1 cellular context compared by ENCODE assay signal in the genomic region with DNA sequence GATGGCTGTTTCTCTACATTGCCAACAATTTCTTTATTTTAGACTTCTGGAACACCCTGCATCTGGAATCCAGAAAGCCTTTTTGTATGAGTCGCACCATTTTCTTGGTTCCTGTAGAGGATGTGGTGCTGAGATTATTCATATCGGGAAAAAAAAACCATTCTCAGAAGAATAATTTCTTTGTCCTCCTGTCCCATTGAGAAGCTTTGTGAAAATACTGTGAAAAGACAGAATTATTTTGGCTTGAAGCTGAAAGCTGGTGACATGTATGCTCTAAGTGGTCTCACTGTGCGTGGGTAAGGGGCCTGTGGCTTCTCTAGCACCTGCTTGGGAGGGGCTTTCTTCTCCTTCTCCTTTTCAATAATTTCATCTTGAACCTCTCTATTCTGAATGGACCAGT.
A peak's percentile ranks its signal among the peaks of the same experiment; 100 is the strongest.
TF ChIP-seq lines count a peak whose summit lies in the region.

No MANE protein-coding gene starts in this region.

TF ChIP-seq in GM12878, 131 proteins besides CTCF, POLR2A, EP300 and RAD21 (continued from another document):
- TF ChIP-seq TBL1XR1 (IDR thresholded peaks at IDR 0.05; ENCODE audit: low read depth, low read length) (no peak), SUZ12 (IDR thresholded peaks at IDR 0.05; ENCODE audit: unreplicated experiment) (no peak), SMC3 (IDR thresholded peaks at IDR 0.05; ENCODE audit: borderline replicate concordance, low read length) (peak; percentile 16; the same call in 1 of the 2 replicates), MTA2 (IDR thresholded peaks at IDR 0.05; ENCODE audit: low read depth) (peak; percentile 50), RFX5 (IDR thresholded peaks at IDR 0.05; ENCODE audit: low read depth, low read length) (no peak), SIX5 (IDR thresholded peaks at IDR 0.05; ENCODE audit: low read depth, low read length, severe bottlenecking) (no peak), ETV6 (conservative IDR thresholded peaks at IDR 0.05 in 1 of 2, IDR thresholded peaks at IDR 0.05 in 1 of 2; ENCODE audit: borderline replicate concordance in 1 of 2, low read depth in 1 of 2) (peak in 1 of 2 experiments; percentile 38; a peak in 1 of 4 replicates), NFYA (IDR thresholded peaks at IDR 0.05; ENCODE audit: borderline replicate concordance, low read depth, low read length) (no peak), NFXL1 (IDR thresholded peaks at IDR 0.05; ENCODE audit: borderline replicate concordance) (no peak), NBN (IDR thresholded peaks at IDR 0.05) (no peak), KDM1A (IDR thresholded peaks at IDR 0.05; ENCODE audit: borderline replicate concordance) (no peak), IKZF2 (IDR thresholded peaks at IDR 0.05) (peak in 1 of 2 experiments; percentile 30; a peak in 1 of 4 replicates), ATF7 (IDR thresholded peaks at IDR 0.05; ENCODE audit: low read depth) (peak; percentile 45; the same call in 1 of the 2 replicates), RCOR1 (conservative IDR thresholded peaks at IDR 0.05; ENCODE audit: low read depth, low read length) (no peak), MYB (IDR thresholded peaks at IDR 0.05; ENCODE audit: borderline replicate concordance, low read depth, low read length) (no peak), NR2C2 (IDR thresholded peaks at IDR 0.05; ENCODE audit: borderline replicate concordance, control insufficient read depth, insufficient read length, low read depth) (no peak)
- TF ChIP-seq, protein P1, sequence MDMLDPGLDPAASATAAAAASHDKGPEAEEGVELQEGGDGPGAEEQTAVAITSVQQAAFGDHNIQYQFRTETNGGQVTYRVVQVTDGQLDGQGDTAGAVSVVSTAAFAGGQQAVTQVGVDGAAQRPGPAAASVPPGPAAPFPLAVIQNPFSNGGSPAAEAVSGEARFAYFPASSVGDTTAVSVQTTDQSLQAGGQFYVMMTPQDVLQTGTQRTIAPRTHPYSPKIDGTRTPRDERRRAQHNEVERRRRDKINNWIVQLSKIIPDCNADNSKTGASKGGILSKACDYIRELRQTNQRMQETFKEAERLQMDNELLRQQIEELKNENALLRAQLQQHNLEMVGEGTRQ (IDR thresholded peaks at IDR 0.05; ENCODE audit: borderline replicate concordance, low read depth, low read length), result no peak
- TF ChIP-seq, protein P2, sequence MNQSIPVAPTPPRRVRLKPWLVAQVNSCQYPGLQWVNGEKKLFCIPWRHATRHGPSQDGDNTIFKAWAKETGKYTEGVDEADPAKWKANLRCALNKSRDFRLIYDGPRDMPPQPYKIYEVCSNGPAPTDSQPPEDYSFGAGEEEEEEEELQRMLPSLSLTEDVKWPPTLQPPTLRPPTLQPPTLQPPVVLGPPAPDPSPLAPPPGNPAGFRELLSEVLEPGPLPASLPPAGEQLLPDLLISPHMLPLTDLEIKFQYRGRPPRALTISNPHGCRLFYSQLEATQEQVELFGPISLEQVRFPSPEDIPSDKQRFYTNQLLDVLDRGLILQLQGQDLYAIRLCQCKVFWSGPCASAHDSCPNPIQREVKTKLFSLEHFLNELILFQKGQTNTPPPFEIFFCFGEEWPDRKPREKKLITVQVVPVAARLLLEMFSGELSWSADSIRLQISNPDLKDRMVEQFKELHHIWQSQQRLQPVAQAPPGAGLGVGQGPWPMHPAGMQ (IDR thresholded peaks at IDR 0.05; ENCODE audit: borderline replicate concordance), result no peak
- TF ChIP-seq, protein P3, sequence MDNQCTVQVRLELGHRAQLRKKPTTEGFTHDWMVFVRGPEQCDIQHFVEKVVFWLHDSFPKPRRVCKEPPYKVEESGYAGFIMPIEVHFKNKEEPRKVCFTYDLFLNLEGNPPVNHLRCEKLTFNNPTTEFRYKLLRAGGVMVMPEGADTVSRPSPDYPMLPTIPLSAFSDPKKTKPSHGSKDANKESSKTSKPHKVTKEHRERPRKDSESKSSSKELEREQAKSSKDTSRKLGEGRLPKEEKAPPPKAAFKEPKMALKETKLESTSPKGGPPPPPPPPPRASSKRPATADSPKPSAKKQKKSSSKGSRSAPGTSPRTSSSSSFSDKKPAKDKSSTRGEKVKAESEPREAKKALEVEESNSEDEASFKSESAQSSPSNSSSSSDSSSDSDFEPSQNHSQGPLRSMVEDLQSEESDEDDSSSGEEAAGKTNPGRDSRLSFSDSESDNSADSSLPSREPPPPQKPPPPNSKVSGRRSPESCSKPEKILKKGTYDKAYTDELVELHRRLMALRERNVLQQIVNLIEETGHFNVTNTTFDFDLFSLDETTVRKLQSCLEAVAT (IDR thresholded peaks at IDR 0.05), result no peak
- TF ChIP-seq, protein P4, sequence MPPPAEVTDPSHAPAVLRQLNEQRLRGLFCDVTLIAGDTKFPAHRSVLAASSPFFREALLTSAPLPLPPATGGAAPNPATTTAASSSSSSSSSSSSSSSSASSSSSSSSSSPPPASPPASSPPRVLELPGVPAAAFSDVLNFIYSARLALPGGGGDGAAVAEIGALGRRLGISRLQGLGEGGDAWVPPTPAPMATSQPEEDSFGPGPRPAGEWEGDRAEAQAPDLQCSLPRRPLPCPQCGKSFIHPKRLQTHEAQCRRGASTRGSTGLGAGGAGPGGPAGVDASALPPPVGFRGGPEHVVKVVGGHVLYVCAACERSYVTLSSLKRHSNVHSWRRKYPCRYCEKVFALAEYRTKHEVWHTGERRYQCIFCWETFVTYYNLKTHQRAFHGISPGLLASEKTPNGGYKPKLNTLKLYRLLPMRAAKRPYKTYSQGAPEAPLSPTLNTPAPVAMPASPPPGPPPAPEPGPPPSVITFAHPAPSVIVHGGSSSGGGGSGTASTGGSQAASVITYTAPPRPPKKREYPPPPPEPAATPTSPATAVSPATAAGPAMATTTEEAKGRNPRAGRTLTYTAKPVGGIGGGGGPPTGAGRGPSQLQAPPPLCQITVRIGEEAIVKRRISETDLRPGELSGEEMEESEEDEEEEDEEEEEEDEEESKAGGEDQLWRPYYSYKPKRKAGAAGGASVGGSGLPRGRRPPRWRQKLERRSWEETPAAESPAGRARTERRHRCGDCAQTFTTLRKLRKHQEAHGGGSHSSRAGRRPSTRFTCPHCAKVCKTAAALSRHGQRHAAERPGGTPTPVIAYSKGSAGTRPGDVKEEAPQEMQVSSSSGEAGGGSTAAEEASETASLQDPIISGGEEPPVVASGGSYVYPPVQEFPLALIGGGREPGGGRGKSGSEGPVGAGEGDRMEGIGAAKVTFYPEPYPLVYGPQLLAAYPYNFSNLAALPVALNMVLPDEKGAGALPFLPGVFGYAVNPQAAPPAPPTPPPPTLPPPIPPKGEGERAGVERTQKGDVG (CRISPR knock-in tag; IDR thresholded peaks at IDR 0.05), result no peak
